ENCODE assay signal across 16 cellular contexts in the genomic region with DNA sequence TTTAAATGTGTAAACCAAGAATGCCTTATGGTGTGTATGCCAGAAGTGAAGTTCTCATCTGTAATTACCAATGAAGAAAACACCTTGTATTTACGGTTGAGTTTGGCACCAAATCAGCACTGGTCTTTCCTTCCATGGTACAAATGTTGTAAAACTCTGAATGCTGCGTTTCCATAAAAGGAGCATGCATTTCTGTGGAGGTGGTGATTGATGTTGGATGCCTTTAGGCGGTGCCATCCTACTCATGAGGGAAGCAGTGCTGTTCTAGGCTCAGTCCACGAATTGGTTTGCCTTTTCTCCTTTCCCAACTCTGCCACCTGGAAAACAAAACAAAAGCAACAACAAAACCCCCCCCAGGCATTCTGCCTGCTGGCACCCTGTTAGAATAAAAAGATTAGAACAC.
DNase-seq lines count a peak whose midpoint lies in the region; ATAC-seq and TF ChIP-seq lines count a peak whose summit lies in the region.
"Had no signal": no experiment of that assay in that cellular context is flagged by ENCODE, and none has a peak within 500 bp of the region (broad histone marks: within the 10 kb centered on the region; RNA-seq: fewer than 3 reads in every experiment).

No MANE protein-coding gene starts in this region.

- TF ChIP-seq CTCF in VCaP (conservative IDR thresholded peaks at IDR 0.05) = no peak
- no peak for TF ChIP-seq CTCF in transverse colon (IDR thresholded peaks at IDR 0.05)

- peaks cover 50% of the 10 kb centered on the region for H3K36me3 ChIP-seq in mesodermal cell (ENCODE audit: control insufficient read depth, insufficient read depth, low read length)
- no peaks in the 10 kb centered on the region for H3K36me3 ChIP-seq in transverse colon
- H3K36me3 ChIP-seq in Karpas-422 (ENCODE audit: insufficient read depth, low read length) = no peaks in the 10 kb centered on the region

- H3K9me3 ChIP-seq in mesodermal cell (ENCODE audit: control insufficient read depth, low read length) (no peaks in the 10 kb centered on the region), transverse colon (no peaks in the 10 kb centered on the region), Karpas-422 (ENCODE audit: low read length) (no peaks in the 10 kb centered on the region)
- H3K9me3 ChIP-seq: HAP-1 had no signal

- H3K4me2 ChIP-seq in Karpas-422 (ENCODE audit: low read depth, low read length, poor library complexity, severe bottlenecking) = no peak overlapping the region

- H3K4me1 ChIP-seq in mesodermal cell (ENCODE audit: control insufficient read depth, insufficient read depth, low read length, poor library complexity, severe bottlenecking) (peaks cover 73% of the 10 kb centered on the region), transverse colon (peaks cover 38 to 51% (median 46%) of the 10 kb centered on the region in 4 donors), Karpas-422 (ENCODE audit: low read length) (no peaks in the 10 kb centered on the region)

- no peak for TF ChIP-seq POLR2A in transverse colon (IDR thresholded peaks at IDR 0.05)

- H3K4me3 ChIP-seq in mesodermal cell (ENCODE audit: extremely low read depth, insufficient read depth, low read length, poor library complexity, severe bottlenecking) (no peak overlapping the region), transverse colon (no peak overlapping the region), Karpas-422 (ENCODE audit: low read length) (no peak overlapping the region)
- H3K4me3 ChIP-seq: HAP-1 had no signal

- ATAC-seq in GM18498 (IDR thresholded peaks at IDR 0.05; ENCODE audit: unreplicated experiment) = no peak
- ATAC-seq: left cardiac atrium; natural killer cell treated with Interleukin-12 subunit alpha and Interleukin-12 subunit beta and Interleukin-15 and Interleukin-18, amount 100 ng/mL, for 72 hours had no signal

- DNase-seq in DMS79 treated with DMSO at 0.1 percent for 48 hours (lab: John Stamatoyannopoulos, UW) (peak; percentile 54), DMS79 (lab: John Stamatoyannopoulos, UW) (no peak), transverse colon (no peak), Karpas-422 (no peak)
- no peak for DNase-seq in activated CD4-positive, CD25-positive, alpha-beta regulatory T cell (lab: John Stamatoyannopoulos, UW)
- DNase-seq: activated naive CD8-positive, alpha-beta T cell treated with anti-CD3 and anti-CD28 coated beads, Interleukin-2, amount 10 ng/mL, durations not matched to agents 7 days and 5 days; cerebellar nuclear complex; Kasumi-1; left cardiac atrium; stimulated activated naive CD4-positive, alpha-beta T cell treated with Interleukin-2 at 50 U/mL for 16 hours had no signal

- H3K27ac ChIP-seq in VCaP = peak overlapping the region; percentile 92
- H3K27ac ChIP-seq in mesodermal cell (ENCODE audit: low read depth, low read length, severe bottlenecking) = peak overlapping the region; percentile 85
- peak overlapping the region; percentile 56 to 82 (median 64) for H3K27ac ChIP-seq in transverse colon
- H3K27ac ChIP-seq in Karpas-422 (ENCODE audit: low read length) = no peak overlapping the region
- H3K27ac ChIP-seq: HL-60 had no signal

- H2AFZ ChIP-seq in Karpas-422 (ENCODE audit: low read length) = no peak overlapping the region

- H3K79me2 ChIP-seq in Karpas-422 (ENCODE audit: low read length) = no peaks in the 10 kb centered on the region

- intact Hi-C loops in transverse colon (cut with DNase I; ENCODE audit: low total_unique reads) = no loop called here

- TF ChIP-seq EP300 in transverse colon (IDR thresholded peaks at IDR 0.05; ENCODE audit: low read depth) = no peak

- no peaks in the 10 kb centered on the region for H3K9me2 ChIP-seq in Karpas-422 (replicated peaks; ENCODE audit: insufficient read depth, low read length)

- in situ Hi-C loops in transverse colon (cut with MboI; ENCODE audit: low pct_ligation_motif_present in 1 of 4, low pct_unique_long_range_greater_than_20kb in 1 of 4, low sequenced_read_pairs in 3 of 4) = no loop called here

- 78 to 100% methylated on average over 1 to 2 of the region's 4 CpGs for WGBS in mesodermal cell (ENCODE audit: insufficient coverage in 2 of 2), 2 experiments
- WGBS in transverse colon (ENCODE audit: low coverage in 1 of 2), 2 donors = 38 to 47% methylated on average over 1 to 4 of the region's 4 CpGs

- no peaks in the 10 kb centered on the region for H4K20me1 ChIP-seq in Karpas-422 (ENCODE audit: insufficient read depth, low read depth, low read length)

- H3K27me3 ChIP-seq in transverse colon (no peaks in the 10 kb centered on the region), Karpas-422 (ENCODE audit: low read length) (no peaks in the 10 kb centered on the region)

- H3K9ac ChIP-seq in Karpas-422 (ENCODE audit: low read length) = no peak overlapping the region
